8 cellular contexts compared by ENCODE assay signal in the genomic region with DNA sequence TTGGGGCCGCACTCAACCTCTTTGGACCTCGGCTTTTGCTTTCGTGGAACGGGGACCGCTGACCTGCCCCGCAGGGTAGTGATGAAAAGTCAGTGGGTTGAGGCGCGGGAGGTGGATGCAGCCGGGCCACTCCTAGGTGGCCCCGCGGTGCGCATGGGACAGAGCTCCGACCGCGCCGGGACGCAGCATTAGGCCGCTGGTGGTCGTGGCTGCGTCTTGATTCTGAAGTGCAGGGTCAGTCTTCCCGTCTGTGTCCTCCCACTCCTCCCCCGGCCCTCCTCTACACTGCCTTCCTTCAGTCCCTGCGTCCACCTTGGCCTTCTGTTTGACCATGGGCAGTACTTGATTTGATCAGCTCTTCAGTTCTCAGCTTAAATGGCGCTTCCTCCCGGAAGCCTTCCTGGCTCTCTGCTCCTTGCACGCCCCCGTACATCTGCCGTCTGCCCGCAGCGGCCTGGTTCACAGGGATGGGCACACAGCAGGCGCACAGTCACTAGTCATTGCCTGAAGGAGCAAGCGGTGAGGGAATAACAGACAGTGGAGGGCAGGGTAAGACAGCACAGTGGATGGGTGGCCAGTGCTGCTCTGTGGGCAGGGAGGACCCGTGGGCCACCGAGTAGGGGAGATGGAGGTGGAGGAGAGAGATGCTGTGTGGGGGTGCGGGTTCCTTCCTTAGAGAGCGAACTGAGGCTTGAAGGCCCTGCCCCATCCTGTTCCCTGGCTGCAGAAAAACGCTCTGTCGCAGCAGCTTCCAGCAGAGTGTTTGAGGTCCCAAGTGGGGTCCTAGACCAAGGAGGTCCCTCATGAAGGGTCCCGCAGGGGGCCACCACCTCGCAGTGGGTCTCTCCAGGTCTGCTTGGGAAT. TPM values are rescaled to one million over a fixed set of nuclear protein-coding genes. Genes with fewer than 3 reads are reported as not detected.
DNase-seq lines count a peak whose midpoint lies in the region; ATAC-seq and TF ChIP-seq lines count a peak whose summit lies in the region.

No MANE protein-coding gene starts in this region.

- no peaks in the 10 kb centered on the region for H3K27me3 ChIP-seq in CD8-positive, alpha-beta memory T cell (ENCODE audit: insufficient read depth, low read length, poor library complexity, severe bottlenecking)

- H3K9me3 ChIP-seq in CD8-positive, alpha-beta memory T cell (ENCODE audit: low read length): no peaks in the 10 kb centered on the region

- H3K36me3 ChIP-seq in CD8-positive, alpha-beta memory T cell (ENCODE audit: insufficient read depth, low read length): peaks cover 8% of the 10 kb centered on the region

- H3K27ac ChIP-seq in CD8-positive, alpha-beta memory T cell (ENCODE audit: low read depth, low read length): peak overlapping the region; percentile 74

- H3K4me3 Mint-ChIP-seq in CD8-positive, alpha-beta memory T cell: peak overlapping the region; percentile 86 to 100 (median 98)
- H3K4me3 Mint-ChIP-seq in osteocyte (ENCODE audit: unreplicated experiment): peak overlapping the region; percentile 78

- no peak for TF ChIP-seq CTCF in foreskin fibroblast (IDR thresholded peaks at IDR 0.05; ENCODE audit: low read depth, low read length)
- no peak for TF ChIP-seq CTCF in osteocyte (IDR thresholded peaks at IDR 0.05)

- CTCF ChIA-PET in CD8-positive, alpha-beta memory T cell (lab: Charles Lee): interaction anchor here (1.6 kb wide), 1 partner anchor 106 kb away, joined by 3 read pairs; no protein-coding TSS in a partner anchor

- peaks cover 52% of the 10 kb centered on the region for H3K4me1 ChIP-seq in CD8-positive, alpha-beta memory T cell (ENCODE audit: insufficient read depth, low read length)

- no peak for TF ChIP-seq RAD21 in Ishikawa (IDR thresholded peaks at IDR 0.05; ENCODE audit: low read depth)

- peak in 1 of 5 donors; percentile 39 for DNase-seq in CD8-positive, alpha-beta memory T cell
- DNase-seq in activated CD8-positive, alpha-beta memory T cell treated with anti-CD3 and anti-CD28 coated beads, Interleukin-2, amount 50 U/mL, for 48 hours: peak; percentile 70
- peak; percentile 55 to 74 for DNase-seq in foreskin fibroblast
- DNase-seq in osteocyte (ENCODE audit: extremely low spot score, unreplicated experiment): no peak
- no peak for DNase-seq in AG08395 (ENCODE audit: low spot score)
- DNase-seq in NCI-H187 (lab: John Stamatoyannopoulos, UW): no peak

- no peaks in the 10 kb centered on the region for H3K27me3 Mint-ChIP-seq in CD8-positive, alpha-beta memory T cell
- no peaks in the 10 kb centered on the region for H3K27me3 Mint-ChIP-seq in osteocyte (ENCODE audit: unreplicated experiment)

- no peaks in the 10 kb centered on the region for H3K9me3 Mint-ChIP-seq in CD8-positive, alpha-beta memory T cell
- no peaks in the 10 kb centered on the region for H3K9me3 Mint-ChIP-seq in osteocyte (ENCODE audit: unreplicated experiment)

- peaks cover 0 to 22% (median 0%) of the 10 kb centered on the region in 3 donors for H3K36me3 Mint-ChIP-seq in CD8-positive, alpha-beta memory T cell
- no peaks in the 10 kb centered on the region for H3K36me3 Mint-ChIP-seq in osteocyte (ENCODE audit: unreplicated experiment)

- no peak for TF ChIP-seq EP300 in Ishikawa (IDR thresholded peaks at IDR 0.05; ENCODE audit: borderline replicate concordance)

- ATAC-seq in HG03039 (IDR thresholded peaks at IDR 0.05; ENCODE audit: unreplicated experiment): no peak

- peaks cover 35 to 62% (median 46%) of the 10 kb centered on the region in 3 donors for H3K4me1 Mint-ChIP-seq in CD8-positive, alpha-beta memory T cell
- peaks cover 16% of the 10 kb centered on the region for H3K4me1 Mint-ChIP-seq in osteocyte (ENCODE audit: unreplicated experiment)

- POLR2A ChIA-PET in CD8-positive, alpha-beta memory T cell (lab: Charles Lee): interaction anchor here (1.0 kb wide), 1 partner anchor 14 kb away, joined by 4 read pairs; no protein-coding TSS in a partner anchor

- H3K4me3 ChIP-seq in CD8-positive, alpha-beta memory T cell (ENCODE audit: low read length): peak overlapping the region; percentile 95
- H3K4me3 ChIP-seq in foreskin fibroblast (ENCODE audit: low read depth in 1 of 2, low read length in 2 of 2): peak overlapping the region; percentile 63 to 71

- H3K27ac Mint-ChIP-seq in CD8-positive, alpha-beta memory T cell: peak overlapping the region; percentile 15 to 97 (median 93)
- H3K27ac Mint-ChIP-seq in osteocyte (ENCODE audit: unreplicated experiment): peak overlapping the region; percentile 11

TF ChIP-seq in Ishikawa, 13 proteins besides CTCF, POLR2A, EP300 and RAD21:
- TF ChIP-seq USF1 (IDR thresholded peaks at IDR 0.05): no peak
- 0 out of 2 replicates have a peak, but pooled peaks have one; percentile 19 for TF ChIP-seq TAF1 (IDR thresholded peaks at IDR 0.05; ENCODE audit: low read depth)
TF ChIP-seq in Ishikawa: peak in this region for 1.

RNA-seq across cellular contexts. Expression of gene THEMIS2, which starts 0.7 kb away (rescaled TPM):
- 10 to 100 TPM; 12.4 to 15.6 TPM for total RNA-seq in CD8-positive, alpha-beta memory T cell
- polyA plus RNA-seq in CD8-positive, alpha-beta memory T cell: 63.3 TPM
- 3.7 and 4.0 TPM in 2 replicates for total RNA-seq in osteocyte

RNA-seq across cellular contexts. Expression of gene RPA2, which starts 41.3 kb away (rescaled TPM):
- 100 to 1,000 TPM; 115 to 118 TPM for total RNA-seq in CD8-positive, alpha-beta memory T cell
- 203 TPM for polyA plus RNA-seq in CD8-positive, alpha-beta memory T cell
- 20.4 and 21.3 TPM in 2 replicates for total RNA-seq in osteocyte

RNA-seq across cellular contexts. Expression of gene PPP1R8, which starts 42.5 kb away (rescaled TPM):
- 10 to 100 TPM; 66.3 to 70.0 TPM for total RNA-seq in CD8-positive, alpha-beta memory T cell
- polyA plus RNA-seq in CD8-positive, alpha-beta memory T cell: 37.5 TPM
- 49.5 and 49.6 TPM in 2 replicates for total RNA-seq in osteocyte

Comparison
In these comparisons a context has a peak if more than half of its experiments do, and no peak if none do; other contexts are left out.
1. DNase-seq: peak in activated CD8-positive, alpha-beta memory T cell treated with anti-CD3 and anti-CD28 coated beads, Interleukin-2, amount 50 U/mL, for 48 hours (single experiment) and foreskin fibroblast (2 of 2); none in osteocyte (single experiment), AG08395 (single experiment) and NCI-H187 (0 of 2).